Comparison of ENCODE assay signal across 4 cellular contexts in the genomic region with DNA sequence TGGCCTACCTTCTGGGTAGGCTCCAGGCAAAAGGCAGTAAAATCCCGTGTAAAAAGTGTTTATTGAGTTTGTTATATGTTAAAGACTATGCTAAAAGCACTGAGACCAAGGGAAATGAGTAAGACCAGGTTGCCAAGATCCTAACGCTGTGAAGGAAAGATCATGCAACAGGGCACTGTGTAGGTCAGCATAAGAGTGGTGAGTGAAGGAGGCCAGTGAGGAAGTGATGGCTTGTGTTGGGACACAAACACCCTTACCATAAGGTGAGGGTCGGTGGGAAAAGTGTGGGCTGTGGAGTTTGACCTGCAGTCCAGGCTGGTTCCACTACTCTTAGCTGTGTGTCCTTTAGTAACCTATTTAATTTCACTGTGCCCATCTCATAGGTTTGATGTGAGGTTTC.
TF ChIP-seq lines count a peak whose summit lies in the region.

No MANE protein-coding gene starts in this region.

TF ChIP-seq in IMR-90, 13 proteins besides CTCF, POLR2A, EP300 and RAD21:
- TF ChIP-seq MXI1 (IDR thresholded peaks at IDR 0.05; ENCODE audit: borderline replicate concordance, low read depth, low read length), result no peak
- no peak for TF ChIP-seq CEBPB (IDR thresholded peaks at IDR 0.05; ENCODE audit: low read depth, low read length)
- TF ChIP-seq, protein P1, sequence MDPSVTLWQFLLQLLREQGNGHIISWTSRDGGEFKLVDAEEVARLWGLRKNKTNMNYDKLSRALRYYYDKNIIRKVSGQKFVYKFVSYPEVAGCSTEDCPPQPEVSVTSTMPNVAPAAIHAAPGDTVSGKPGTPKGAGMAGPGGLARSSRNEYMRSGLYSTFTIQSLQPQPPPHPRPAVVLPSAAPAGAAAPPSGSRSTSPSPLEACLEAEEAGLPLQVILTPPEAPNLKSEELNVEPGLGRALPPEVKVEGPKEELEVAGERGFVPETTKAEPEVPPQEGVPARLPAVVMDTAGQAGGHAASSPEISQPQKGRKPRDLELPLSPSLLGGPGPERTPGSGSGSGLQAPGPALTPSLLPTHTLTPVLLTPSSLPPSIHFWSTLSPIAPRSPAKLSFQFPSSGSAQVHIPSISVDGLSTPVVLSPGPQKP (IDR thresholded peaks at IDR 0.05; ENCODE audit: borderline replicate concordance, low read depth, low read length), result no peak
- no peak for TF ChIP-seq RFX5 (IDR thresholded peaks at IDR 0.05; ENCODE audit: low read depth, low read length)
- no peak for TF ChIP-seq CHD1 (IDR thresholded peaks at IDR 0.05; ENCODE audit: low read depth, low read length)
- no peak for TF ChIP-seq MAFK (IDR thresholded peaks at IDR 0.05; ENCODE audit: low read depth, low read length)
- TF ChIP-seq MAZ (IDR thresholded peaks at IDR 0.05; ENCODE audit: borderline replicate concordance, low read depth, low read length), result no peak
- TF ChIP-seq NFE2L2 (IDR thresholded peaks at IDR 0.05; ENCODE audit: low read depth, low read length), result no peak
- no peak for TF ChIP-seq SMC3 (IDR thresholded peaks at IDR 0.05; ENCODE audit: low read depth, low read length)
- TF ChIP-seq FOS (IDR thresholded peaks at IDR 0.05; ENCODE audit: low read depth, low read length), result no peak
- TF ChIP-seq, protein P2, sequence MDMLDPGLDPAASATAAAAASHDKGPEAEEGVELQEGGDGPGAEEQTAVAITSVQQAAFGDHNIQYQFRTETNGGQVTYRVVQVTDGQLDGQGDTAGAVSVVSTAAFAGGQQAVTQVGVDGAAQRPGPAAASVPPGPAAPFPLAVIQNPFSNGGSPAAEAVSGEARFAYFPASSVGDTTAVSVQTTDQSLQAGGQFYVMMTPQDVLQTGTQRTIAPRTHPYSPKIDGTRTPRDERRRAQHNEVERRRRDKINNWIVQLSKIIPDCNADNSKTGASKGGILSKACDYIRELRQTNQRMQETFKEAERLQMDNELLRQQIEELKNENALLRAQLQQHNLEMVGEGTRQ (IDR thresholded peaks at IDR 0.05; ENCODE audit: low read depth, low read length), result no peak
- TF ChIP-seq RCOR1 (IDR thresholded peaks at IDR 0.05; ENCODE audit: insufficient replicate concordance, low read length), result no peak
- no peak for TF ChIP-seq BHLHE40 (IDR thresholded peaks at IDR 0.05; ENCODE audit: low read depth, low read length)

TF ChIP-seq in K562, 482 proteins besides CTCF, POLR2A, EP300 and RAD21:
- TF ChIP-seq CTBP1 (IDR thresholded peaks at IDR 0.05; ENCODE audit: borderline replicate concordance) (no peak), MCM3 (IDR thresholded peaks at IDR 0.05) (no peak), HNRNPLL (IDR thresholded peaks at IDR 0.05; ENCODE audit: low read depth, low read length, poor library complexity, severe bottlenecking) (no peak), TBP (optimal IDR thresholded peaks at IDR 0.05; ENCODE audit: low read depth, low read length) (peak; percentile 10)
TF ChIP-seq in K562: peak in this region for 1.

TF ChIP-seq in endothelial cell of umbilical vein, 7 proteins besides CTCF, POLR2A, EP300 and RAD21:
- TF ChIP-seq GATA2 (IDR thresholded peaks at IDR 0.05; ENCODE audit: insufficient read depth, insufficient read length, low read depth, low read length), result no peak
- TF ChIP-seq EZH2 (IDR thresholded peaks at IDR 0.05; ENCODE audit: borderline replicate concordance, low read depth, low read length, severe bottlenecking), result no peak
- no peak for TF ChIP-seq JUN (IDR thresholded peaks at IDR 0.05; ENCODE audit: borderline replicate concordance, insufficient read depth, insufficient read length, low read depth)
- no peak for TF ChIP-seq MYC (IDR thresholded peaks at IDR 0.05; ENCODE audit: low read depth, low read length)
- no peak for TF ChIP-seq FOS (IDR thresholded peaks at IDR 0.05; ENCODE audit: borderline replicate concordance, insufficient read depth, low read length)
TF ChIP-seq in endothelial cell of umbilical vein: peak in this region for 0.

TF ChIP-seq in HEK293T, 16 proteins besides CTCF, POLR2A, EP300 and RAD21:
- TF ChIP-seq L3MBTL2 (conservative IDR thresholded peaks at IDR 0.05) (no peak), BHLHE40 (IDR thresholded peaks at IDR 0.05; ENCODE audit: borderline replicate concordance) (no peak), FOXK2 (IDR thresholded peaks at IDR 0.05) (no peak), TARDBP (IDR thresholded peaks at IDR 0.05) (no peak), ZNF384 (IDR thresholded peaks at IDR 0.05) (no peak), SUZ12 (IDR thresholded peaks at IDR 0.05) (no peak), FOXA1 (IDR thresholded peaks at IDR 0.05) (no peak), SP1 (IDR thresholded peaks at IDR 0.05) (no peak), NFRKB (IDR thresholded peaks at IDR 0.05) (no peak), LEF1 (IDR thresholded peaks at IDR 0.05; ENCODE audit: borderline replicate concordance) (no peak), HDGF (IDR thresholded peaks at IDR 0.05; ENCODE audit: borderline replicate concordance) (no peak), ARNT (IDR thresholded peaks at IDR 0.05) (no peak), ELF4 (IDR thresholded peaks at IDR 0.05) (no peak), FOXM1 (IDR thresholded peaks at IDR 0.05; ENCODE audit: borderline replicate concordance) (no peak), CTBP1 (IDR thresholded peaks at IDR 0.05; ENCODE audit: borderline replicate concordance) (no peak)
- TF ChIP-seq, protein P3, sequence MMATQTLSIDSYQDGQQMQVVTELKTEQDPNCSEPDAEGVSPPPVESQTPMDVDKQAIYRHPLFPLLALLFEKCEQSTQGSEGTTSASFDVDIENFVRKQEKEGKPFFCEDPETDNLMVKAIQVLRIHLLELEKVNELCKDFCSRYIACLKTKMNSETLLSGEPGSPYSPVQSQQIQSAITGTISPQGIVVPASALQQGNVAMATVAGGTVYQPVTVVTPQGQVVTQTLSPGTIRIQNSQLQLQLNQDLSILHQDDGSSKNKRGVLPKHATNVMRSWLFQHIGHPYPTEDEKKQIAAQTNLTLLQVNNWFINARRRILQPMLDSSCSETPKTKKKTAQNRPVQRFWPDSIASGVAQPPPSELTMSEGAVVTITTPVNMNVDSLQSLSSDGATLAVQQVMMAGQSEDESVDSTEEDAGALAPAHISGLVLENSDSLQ (IDR thresholded peaks at IDR 0.05), result no peak
